ENCODE assay signal across 3 cellular contexts in the genomic region with DNA sequence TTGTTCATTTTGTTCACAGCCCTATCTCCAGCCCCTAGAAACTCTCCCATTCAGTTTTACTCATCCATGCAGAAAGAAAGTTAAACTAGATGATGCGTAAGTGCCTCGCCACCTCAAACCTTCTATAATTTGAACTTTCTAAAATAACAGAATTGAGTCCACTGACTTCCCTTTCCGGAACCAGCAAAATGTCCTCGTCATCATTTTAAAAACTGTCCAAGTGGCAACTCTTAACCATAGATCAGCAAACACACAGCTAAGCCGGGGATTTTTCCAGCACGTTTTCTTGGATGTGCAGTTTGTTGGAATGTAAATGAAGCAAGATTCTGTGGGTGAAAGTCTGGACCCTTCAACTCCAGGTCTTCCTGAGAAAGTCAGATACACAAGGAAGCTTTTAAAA.
TF ChIP-seq lines count a peak whose summit lies in the region.

No MANE protein-coding gene starts in this region.

TF ChIP-seq in A549, 52 proteins besides CTCF, POLR2A, EP300 and RAD21:
- peak; percentile 61 for TF ChIP-seq MAFK (IDR thresholded peaks at IDR 0.05; ENCODE audit: partially characterized antibody)
- TF ChIP-seq CBX8 (IDR thresholded peaks at IDR 0.05) = no peak

TF ChIP-seq in IMR-90, 13 proteins besides CTCF, POLR2A, EP300 and RAD21:
- TF ChIP-seq MAZ (IDR thresholded peaks at IDR 0.05; ENCODE audit: borderline replicate concordance, low read depth, low read length) = no peak
- TF ChIP-seq CEBPB (IDR thresholded peaks at IDR 0.05; ENCODE audit: low read depth, low read length) = no peak
- no peak for TF ChIP-seq CHD1 (IDR thresholded peaks at IDR 0.05; ENCODE audit: low read depth, low read length)
- TF ChIP-seq MAFK (IDR thresholded peaks at IDR 0.05; ENCODE audit: low read depth, low read length) = peak; percentile 27; the same call in 1 of the 2 replicates

TF ChIP-seq in K562, 482 proteins besides CTCF, POLR2A, EP300 and RAD21:
- 0 out of 2 replicates have a peak, but pooled peaks have one; percentile 6 for TF ChIP-seq MAFF (IDR thresholded peaks at IDR 0.05; ENCODE audit: low read length)
- peak; percentile 24; the same call in 1 of the 2 replicates for TF ChIP-seq ZNF316 (IDR thresholded peaks at IDR 0.05)
- TF ChIP-seq MEF2D (tag; conservative IDR thresholded peaks at IDR 0.05; ENCODE audit: low read depth) = no peak
TF ChIP-seq in K562: peak in this region for 2.
